ENCODE assay signal across 13 cellular contexts in the genomic region with DNA sequence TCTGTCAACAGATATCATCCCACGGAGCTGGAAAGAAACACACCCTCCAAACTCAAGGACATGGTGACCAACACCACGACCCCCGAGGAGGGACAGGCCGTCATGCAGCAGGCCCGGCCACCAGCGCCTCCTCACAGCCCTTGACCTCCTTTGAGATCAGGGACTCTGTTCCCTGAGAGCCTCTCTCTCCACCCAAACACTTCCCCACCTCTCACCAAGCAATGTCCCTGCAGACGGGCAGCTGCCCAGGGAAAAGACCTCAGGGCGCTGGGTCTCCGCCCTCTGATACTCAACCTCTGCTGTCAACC. TPM values are rescaled to one million over a fixed set of nuclear protein-coding genes. Genes with fewer than 3 reads are reported as not detected.
DNase-seq lines count a peak whose midpoint lies in the region; ATAC-seq and TF ChIP-seq lines count a peak whose summit lies in the region.
"Had no signal": no experiment of that assay in that cellular context is flagged by ENCODE, and none has a peak within 500 bp of the region (broad histone marks: within the 10 kb centered on the region; RNA-seq: fewer than 3 reads in every experiment).

No MANE protein-coding gene starts in this region.

- H3K9me3 ChIP-seq in right lobe of liver, result no peaks in the 10 kb centered on the region

- no peaks in the 10 kb centered on the region for H3K36me3 ChIP-seq in right lobe of liver

- no peak for DNase-seq in natural killer cell
- DNase-seq in natural killer cell treated with Interleukin-12 subunit alpha and Interleukin-12 subunit beta and Interleukin-15 and Interleukin-18, amount 100 ng/mL, for 72 hours (ENCODE audit: low spot score), result no peak
- no peak for DNase-seq in activated CD4-positive, alpha-beta memory T cell treated with anti-CD3 and anti-CD28 coated beads, Interleukin-2, amount 10 ng/mL, durations not matched to agents 7 days and 5 days
- DNase-seq in right lobe of liver, result no peak
- DNase-seq in NCI-H2227 treated with DMSO at 0.1 percent for 48 hours (lab: John Stamatoyannopoulos, UW), result no peak
- no peak for DNase-seq in Kasumi-1 (lab: John Stamatoyannopoulos, UW)
- DNase-seq: activated CD4-positive, CD25-positive, alpha-beta regulatory T cell treated with anti-CD3 and anti-CD28 coated beads, Interleukin-2, amount 50 U/mL, for 72 hours; mesendoderm; NCI-H446 had no signal

- no peaks in the 10 kb centered on the region for H3K27me3 ChIP-seq in right lobe of liver

- intact Hi-C loops in natural killer cell (cut with micrococcal nuclease) (no loop called here), right lobe of liver (cut with DNase I) (no loop called here)

- TF ChIP-seq POLR2A in right lobe of liver (IDR thresholded peaks at IDR 0.05), result no peak

- no peaks in the 10 kb centered on the region for H3K27me3 Mint-ChIP-seq in natural killer cell (ENCODE audit: low read depth in 2 of 2)
- H3K27me3 Mint-ChIP-seq in natural killer cell treated with Interleukin-12 subunit alpha and Interleukin-12 subunit beta and Interleukin-15 and Interleukin-18, amount 100 ng/mL, for 72 hours, result no peaks in the 10 kb centered on the region
- H3K27me3 Mint-ChIP-seq in activated CD4-positive, alpha-beta memory T cell treated with anti-CD3 and anti-CD28 coated beads, Interleukin-2, amount 10 ng/mL, durations not matched to agents 7 days and 5 days, result no peaks in the 10 kb centered on the region

- H3K9me3 Mint-ChIP-seq in natural killer cell, result no peaks in the 10 kb centered on the region
- H3K9me3 Mint-ChIP-seq in natural killer cell treated with Interleukin-12 subunit alpha and Interleukin-12 subunit beta and Interleukin-15 and Interleukin-18, amount 100 ng/mL, for 72 hours, result no peaks in the 10 kb centered on the region
- H3K9me3 Mint-ChIP-seq in activated CD4-positive, alpha-beta memory T cell treated with anti-CD3 and anti-CD28 coated beads, Interleukin-2, amount 10 ng/mL, durations not matched to agents 7 days and 5 days, result peaks cover 8% of the 10 kb centered on the region

- H3K4me3 ChIP-seq in right lobe of liver, result peak overlapping the region; percentile 24 to 51 (median 36)

- H3K4me3 Mint-ChIP-seq in natural killer cell, result peak overlapping the region; percentile 70
- H3K4me3 Mint-ChIP-seq in natural killer cell treated with Interleukin-12 subunit alpha and Interleukin-12 subunit beta and Interleukin-15 and Interleukin-18, amount 100 ng/mL, for 72 hours, result no peak overlapping the region
- H3K4me3 Mint-ChIP-seq in activated CD4-positive, alpha-beta memory T cell treated with anti-CD3 and anti-CD28 coated beads, Interleukin-2, amount 10 ng/mL, durations not matched to agents 7 days and 5 days, result peak overlapping the region; percentile 7

- POLR2A ChIA-PET in activated CD4-positive, alpha-beta memory T cell treated with anti-CD3 and anti-CD28 coated beads, Interleukin-2, amount 10 ng/mL, durations not matched to agents 7 days and 5 days (lab: Charles Lee), result interaction anchor here (2.0 kb wide), 1 partner anchor 10 kb away, joined by 17 read pairs; the partner anchor contains the start of genes SCGB2B2 and ZNF302

- TF ChIP-seq CTCF in natural killer cell (IDR thresholded peaks at IDR 0.05) (no peak), right lobe of liver (IDR thresholded peaks at IDR 0.05) (no peak)

- H3K27ac ChIP-seq in right lobe of liver, result peak overlapping the region; percentile 72 to 83 (median 75)

- WGBS in right lobe of liver (ENCODE audit: insufficient coverage, low coverage, low lambda C conversion rate, missing lambda C conversion rate), result 41% methylated on average over 4 of the region's 9 CpGs

- CTCF ChIA-PET in activated CD4-positive, alpha-beta memory T cell treated with anti-CD3 and anti-CD28 coated beads, Interleukin-2, amount 10 ng/mL, durations not matched to agents 7 days and 5 days (lab: Charles Lee), result no interaction called here

- H3K36me3 Mint-ChIP-seq in natural killer cell, result no peaks in the 10 kb centered on the region
- H3K36me3 Mint-ChIP-seq in natural killer cell treated with Interleukin-12 subunit alpha and Interleukin-12 subunit beta and Interleukin-15 and Interleukin-18, amount 100 ng/mL, for 72 hours, result no peaks in the 10 kb centered on the region
- no peaks in the 10 kb centered on the region for H3K36me3 Mint-ChIP-seq in activated CD4-positive, alpha-beta memory T cell treated with anti-CD3 and anti-CD28 coated beads, Interleukin-2, amount 10 ng/mL, durations not matched to agents 7 days and 5 days (ENCODE audit: low read depth)

- peaks cover 0 to 37% (median 6%) of the 10 kb centered on the region in 4 donors for H3K4me1 ChIP-seq in right lobe of liver

- peaks cover 9 to 26% of the 10 kb centered on the region in 2 donors for H3K4me1 Mint-ChIP-seq in natural killer cell
- peaks cover 9 to 27% of the 10 kb centered on the region in 2 donors for H3K4me1 Mint-ChIP-seq in natural killer cell treated with Interleukin-12 subunit alpha and Interleukin-12 subunit beta and Interleukin-15 and Interleukin-18, amount 100 ng/mL, for 72 hours (ENCODE audit: low read depth in 2 of 2)
- peaks cover 16% of the 10 kb centered on the region for H3K4me1 Mint-ChIP-seq in activated CD4-positive, alpha-beta memory T cell treated with anti-CD3 and anti-CD28 coated beads, Interleukin-2, amount 10 ng/mL, durations not matched to agents 7 days and 5 days

- ATAC-seq in natural killer cell (no peak), right lobe of liver (no peak), HG03442 (IDR thresholded peaks at IDR 0.05; ENCODE audit: unreplicated experiment) (no peak), HG02970 (IDR thresholded peaks at IDR 0.05; ENCODE audit: low FRiP score, unreplicated experiment) (no peak)
- no peak for ATAC-seq in natural killer cell treated with Interleukin-12 subunit alpha and Interleukin-12 subunit beta and Interleukin-15 and Interleukin-18, amount 100 ng/mL, for 72 hours
- ATAC-seq: HCT116 had no signal

- H3K27ac Mint-ChIP-seq in natural killer cell, result peak overlapping the region; percentile 77 to 82
- peak overlapping the region in 1 of 2 donors; percentile 92 for H3K27ac Mint-ChIP-seq in natural killer cell treated with Interleukin-12 subunit alpha and Interleukin-12 subunit beta and Interleukin-15 and Interleukin-18, amount 100 ng/mL, for 72 hours
- H3K27ac Mint-ChIP-seq in activated CD4-positive, alpha-beta memory T cell treated with anti-CD3 and anti-CD28 coated beads, Interleukin-2, amount 10 ng/mL, durations not matched to agents 7 days and 5 days, result peak overlapping the region; percentile 31

RNA-seq across cellular contexts. Expression of gene SCGB2B2, which starts 10.0 kb away (rescaled TPM):
- 1 to 10 TPM in 2 of 3 donors, under 1 TPM in 1; 0.52 to 1.3 (median 1.1) TPM for total RNA-seq in natural killer cell
- under 1 TPM; 0.57 to 0.81 TPM for total RNA-seq in natural killer cell treated with Interleukin-12 subunit alpha and Interleukin-12 subunit beta and Interleukin-15 and Interleukin-18, amount 100 ng/mL, for 72 hours
- under 1 TPM; 0.40 to 0.58 TPM for total RNA-seq in activated CD4-positive, alpha-beta memory T cell treated with anti-CD3 and anti-CD28 coated beads, Interleukin-2, amount 10 ng/mL, durations not matched to agents 7 days and 5 days
- under 1 TPM; 0.20 to 0.68 (median 0.39) TPM for total RNA-seq in right lobe of liver
- total RNA-seq: LHCN-M2 had no signal

RNA-seq across cellular contexts. Expression of gene ZNF302, which starts 10.6 kb away (rescaled TPM):
- total RNA-seq in natural killer cell (10 to 100 TPM; 13.8 to 23.6 (median 17.8) TPM), right lobe of liver (10 to 100 TPM in 3 of 6 experiments, 1 to 10 TPM in 3; 7.3 to 14.5 (median 10.1) TPM)
- 10 to 100 TPM; 14.4 to 17.6 TPM for total RNA-seq in natural killer cell treated with Interleukin-12 subunit alpha and Interleukin-12 subunit beta and Interleukin-15 and Interleukin-18, amount 100 ng/mL, for 72 hours
- total RNA-seq in activated CD4-positive, alpha-beta memory T cell treated with anti-CD3 and anti-CD28 coated beads, Interleukin-2, amount 10 ng/mL, durations not matched to agents 7 days and 5 days, result 10 to 100 TPM; 18.4 to 20.3 TPM
